ENCODE assay signal across 1 cellular context in genomic region chr14:24296341-24297157, GRCh38.
TF ChIP-seq lines count a peak whose summit lies in the region.

No MANE protein-coding gene starts in this region.

TF ChIP-seq in HepG2, 621 proteins besides CTCF, POLR2A, EP300 and RAD21 (continued from another document and continues in another):
- TF ChIP-seq, protein P1, sequence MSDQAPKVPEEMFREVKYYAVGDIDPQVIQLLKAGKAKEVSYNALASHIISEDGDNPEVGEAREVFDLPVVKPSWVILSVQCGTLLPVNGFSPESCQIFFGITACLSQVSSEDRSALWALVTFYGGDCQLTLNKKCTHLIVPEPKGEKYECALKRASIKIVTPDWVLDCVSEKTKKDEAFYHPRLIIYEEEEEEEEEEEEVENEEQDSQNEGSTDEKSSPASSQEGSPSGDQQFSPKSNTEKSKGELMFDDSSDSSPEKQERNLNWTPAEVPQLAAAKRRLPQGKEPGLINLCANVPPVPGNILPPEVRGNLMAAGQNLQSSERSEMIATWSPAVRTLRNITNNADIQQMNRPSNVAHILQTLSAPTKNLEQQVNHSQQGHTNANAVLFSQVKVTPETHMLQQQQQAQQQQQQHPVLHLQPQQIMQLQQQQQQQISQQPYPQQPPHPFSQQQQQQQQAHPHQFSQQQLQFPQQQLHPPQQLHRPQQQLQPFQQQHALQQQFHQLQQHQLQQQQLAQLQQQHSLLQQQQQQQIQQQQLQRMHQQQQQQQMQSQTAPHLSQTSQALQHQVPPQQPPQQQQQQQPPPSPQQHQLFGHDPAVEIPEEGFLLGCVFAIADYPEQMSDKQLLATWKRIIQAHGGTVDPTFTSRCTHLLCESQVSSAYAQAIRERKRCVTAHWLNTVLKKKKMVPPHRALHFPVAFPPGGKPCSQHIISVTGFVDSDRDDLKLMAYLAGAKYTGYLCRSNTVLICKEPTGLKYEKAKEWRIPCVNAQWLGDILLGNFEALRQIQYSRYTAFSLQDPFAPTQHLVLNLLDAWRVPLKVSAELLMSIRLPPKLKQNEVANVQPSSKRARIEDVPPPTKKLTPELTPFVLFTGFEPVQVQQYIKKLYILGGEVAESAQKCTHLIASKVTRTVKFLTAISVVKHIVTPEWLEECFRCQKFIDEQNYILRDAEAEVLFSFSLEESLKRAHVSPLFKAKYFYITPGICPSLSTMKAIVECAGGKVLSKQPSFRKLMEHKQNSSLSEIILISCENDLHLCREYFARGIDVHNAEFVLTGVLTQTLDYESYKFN (CRISPR knock-in tag; conservative IDR thresholded peaks at IDR 0.05): peak; percentile 21; the same call in 1 of the 2 replicates
- TF ChIP-seq U2AF1 (optimal IDR thresholded peaks at IDR 0.05; ENCODE audit: low read depth, low read length) (no peak), TRIM22 (IDR thresholded peaks at IDR 0.05) (no peak), ZNF850 (CRISPR knock-in tag; conservative IDR thresholded peaks at IDR 0.05) (no peak), MAF1 (CRISPR knock-in tag; IDR thresholded peaks at IDR 0.05; ENCODE audit: borderline replicate concordance) (no peak), ZNF251 (CRISPR knock-in tag; IDR thresholded peaks at IDR 0.05) (no peak), ADNP (CRISPR knock-in tag; IDR thresholded peaks at IDR 0.05) (no peak), KDM3A (CRISPR knock-in tag; IDR thresholded peaks at IDR 0.05; ENCODE audit: low read depth) (0 out of 2 replicates have a peak, but pooled peaks have one; percentile 49), KLF11 (CRISPR knock-in tag; IDR thresholded peaks at IDR 0.05) (no peak), ZNF883 (CRISPR knock-in tag; IDR thresholded peaks at IDR 0.05; ENCODE audit: not compliant biosample characterization) (peak; percentile 77), PHB2 (IDR thresholded peaks at IDR 0.05; ENCODE audit: partially characterized antibody) (no peak), BRCA1 (CRISPR knock-in tag; IDR thresholded peaks at IDR 0.05) (no peak), SRF (IDR thresholded peaks at IDR 0.05; ENCODE audit: low read depth, low read length) (no peak), SMARCC2 (IDR thresholded peaks at IDR 0.05) (no peak), TBP (CRISPR knock-in tag; IDR thresholded peaks at IDR 0.05) (no peak), ZNF260 (CRISPR knock-in tag; IDR thresholded peaks at IDR 0.05; ENCODE audit: borderline replicate concordance, low read depth) (no peak), NCOA5 (CRISPR knock-in tag; IDR thresholded peaks at IDR 0.05) (no peak), ZNF430 (CRISPR knock-in tag; IDR thresholded peaks at IDR 0.05) (no peak), NAIF1 (CRISPR knock-in tag; IDR thresholded peaks at IDR 0.05; ENCODE audit: borderline replicate concordance) (no peak), ZFP41 (CRISPR knock-in tag; IDR thresholded peaks at IDR 0.05; ENCODE audit: borderline replicate concordance) (no peak), NFYB (CRISPR knock-in tag; IDR thresholded peaks at IDR 0.05) (0 out of 2 replicates have a peak, but pooled peaks have one; percentile 21), ELF1 (CRISPR knock-in tag; IDR thresholded peaks at IDR 0.05) (0 out of 2 replicates have a peak, but pooled peaks have one; percentile 52), SP4 (CRISPR knock-in tag; IDR thresholded peaks at IDR 0.05) (peak; percentile 40; the same call in 1 of the 2 replicates), MATR3 (CRISPR knock-in tag; IDR thresholded peaks at IDR 0.05) (0 out of 2 replicates have a peak, but pooled peaks have one; percentile 83), E2F1 (CRISPR knock-in tag; IDR thresholded peaks at IDR 0.05) (no peak), ZBTB7B (CRISPR knock-in tag; IDR thresholded peaks at IDR 0.05) (no peak), ZNF33B (CRISPR knock-in tag; IDR thresholded peaks at IDR 0.05) (no peak), ZNF124 (CRISPR knock-in tag; IDR thresholded peaks at IDR 0.05) (peak; percentile 85), RXRB (CRISPR knock-in tag; IDR thresholded peaks at IDR 0.05; ENCODE audit: borderline replicate concordance) (peak; percentile 68; the same call in 1 of the 2 replicates), ZNF615 (CRISPR knock-in tag; IDR thresholded peaks at IDR 0.05; ENCODE audit: borderline replicate concordance) (no peak), MAX (IDR thresholded peaks at IDR 0.05) (no peak), E2F5 (CRISPR knock-in tag; conservative IDR thresholded peaks at IDR 0.05) (no peak), ZNF572 (CRISPR knock-in tag; IDR thresholded peaks at IDR 0.05) (peak; percentile 96; the same call in 1 of the 2 replicates), MBD4 (IDR thresholded peaks at IDR 0.05; ENCODE audit: borderline replicate concordance, low read length) (no peak), NFYC (CRISPR knock-in tag; IDR thresholded peaks at IDR 0.05) (peak; percentile 26; the same call in 1 of the 2 replicates), LCORL (IDR thresholded peaks at IDR 0.05) (no peak), LCORL (CRISPR knock-in tag; IDR thresholded peaks at IDR 0.05) (peak; percentile 49; the same call in 1 of the 2 replicates), XRCC5 (optimal IDR thresholded peaks at IDR 0.05; ENCODE audit: low read length) (peak; percentile 92), SMARCE1 (IDR thresholded peaks at IDR 0.05; ENCODE audit: borderline replicate concordance) (no peak), ZNF589 (CRISPR knock-in tag; conservative IDR thresholded peaks at IDR 0.05) (no peak), CCDC6 (CRISPR knock-in tag; IDR thresholded peaks at IDR 0.05) (no peak)
- TF ChIP-seq, protein P2, sequence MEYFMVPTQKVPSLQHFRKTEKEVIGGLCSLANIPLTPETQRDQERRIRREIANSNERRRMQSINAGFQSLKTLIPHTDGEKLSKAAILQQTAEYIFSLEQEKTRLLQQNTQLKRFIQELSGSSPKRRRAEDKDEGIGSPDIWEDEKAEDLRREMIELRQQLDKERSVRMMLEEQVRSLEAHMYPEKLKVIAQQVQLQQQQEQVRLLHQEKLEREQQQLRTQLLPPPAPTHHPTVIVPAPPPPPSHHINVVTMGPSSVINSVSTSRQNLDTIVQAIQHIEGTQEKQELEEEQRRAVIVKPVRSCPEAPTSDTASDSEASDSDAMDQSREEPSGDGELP (IDR thresholded peaks at IDR 0.05; ENCODE audit: borderline replicate concordance, low read depth): no peak
- TF ChIP-seq, protein P3, sequence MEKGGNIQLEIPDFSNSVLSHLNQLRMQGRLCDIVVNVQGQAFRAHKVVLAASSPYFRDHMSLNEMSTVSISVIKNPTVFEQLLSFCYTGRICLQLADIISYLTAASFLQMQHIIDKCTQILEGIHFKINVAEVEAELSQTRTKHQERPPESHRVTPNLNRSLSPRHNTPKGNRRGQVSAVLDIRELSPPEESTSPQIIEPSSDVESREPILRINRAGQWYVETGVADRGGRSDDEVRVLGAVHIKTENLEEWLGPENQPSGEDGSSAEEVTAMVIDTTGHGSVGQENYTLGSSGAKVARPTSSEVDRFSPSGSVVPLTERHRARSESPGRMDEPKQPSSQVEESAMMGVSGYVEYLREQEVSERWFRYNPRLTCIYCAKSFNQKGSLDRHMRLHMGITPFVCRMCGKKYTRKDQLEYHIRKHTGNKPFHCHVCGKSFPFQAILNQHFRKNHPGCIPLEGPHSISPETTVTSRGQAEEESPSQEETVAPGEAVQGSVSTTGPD (CRISPR knock-in tag; IDR thresholded peaks at IDR 0.05): no peak
- TF ChIP-seq, protein P4, sequence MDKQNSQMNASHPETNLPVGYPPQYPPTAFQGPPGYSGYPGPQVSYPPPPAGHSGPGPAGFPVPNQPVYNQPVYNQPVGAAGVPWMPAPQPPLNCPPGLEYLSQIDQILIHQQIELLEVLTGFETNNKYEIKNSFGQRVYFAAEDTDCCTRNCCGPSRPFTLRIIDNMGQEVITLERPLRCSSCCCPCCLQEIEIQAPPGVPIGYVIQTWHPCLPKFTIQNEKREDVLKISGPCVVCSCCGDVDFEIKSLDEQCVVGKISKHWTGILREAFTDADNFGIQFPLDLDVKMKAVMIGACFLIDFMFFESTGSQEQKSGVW (CRISPR knock-in tag; IDR thresholded peaks at IDR 0.05; ENCODE audit: borderline replicate concordance): no peak
- TF ChIP-seq, protein P5, sequence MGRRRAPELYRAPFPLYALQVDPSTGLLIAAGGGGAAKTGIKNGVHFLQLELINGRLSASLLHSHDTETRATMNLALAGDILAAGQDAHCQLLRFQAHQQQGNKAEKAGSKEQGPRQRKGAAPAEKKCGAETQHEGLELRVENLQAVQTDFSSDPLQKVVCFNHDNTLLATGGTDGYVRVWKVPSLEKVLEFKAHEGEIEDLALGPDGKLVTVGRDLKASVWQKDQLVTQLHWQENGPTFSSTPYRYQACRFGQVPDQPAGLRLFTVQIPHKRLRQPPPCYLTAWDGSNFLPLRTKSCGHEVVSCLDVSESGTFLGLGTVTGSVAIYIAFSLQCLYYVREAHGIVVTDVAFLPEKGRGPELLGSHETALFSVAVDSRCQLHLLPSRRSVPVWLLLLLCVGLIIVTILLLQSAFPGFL (CRISPR knock-in tag; IDR thresholded peaks at IDR 0.05): no peak
- TF ChIP-seq, protein P6, sequence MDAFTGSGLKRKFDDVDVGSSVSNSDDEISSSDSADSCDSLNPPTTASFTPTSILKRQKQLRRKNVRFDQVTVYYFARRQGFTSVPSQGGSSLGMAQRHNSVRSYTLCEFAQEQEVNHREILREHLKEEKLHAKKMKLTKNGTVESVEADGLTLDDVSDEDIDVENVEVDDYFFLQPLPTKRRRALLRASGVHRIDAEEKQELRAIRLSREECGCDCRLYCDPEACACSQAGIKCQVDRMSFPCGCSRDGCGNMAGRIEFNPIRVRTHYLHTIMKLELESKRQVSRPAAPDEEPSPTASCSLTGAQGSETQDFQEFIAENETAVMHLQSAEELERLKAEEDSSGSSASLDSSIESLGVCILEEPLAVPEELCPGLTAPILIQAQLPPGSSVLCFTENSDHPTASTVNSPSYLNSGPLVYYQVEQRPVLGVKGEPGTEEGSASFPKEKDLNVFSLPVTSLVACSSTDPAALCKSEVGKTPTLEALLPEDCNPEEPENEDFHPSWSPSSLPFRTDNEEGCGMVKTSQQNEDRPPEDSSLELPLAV (CRISPR knock-in tag; conservative IDR thresholded peaks at IDR 0.05; ENCODE audit: low read depth): no peak
- TF ChIP-seq, protein P7, sequence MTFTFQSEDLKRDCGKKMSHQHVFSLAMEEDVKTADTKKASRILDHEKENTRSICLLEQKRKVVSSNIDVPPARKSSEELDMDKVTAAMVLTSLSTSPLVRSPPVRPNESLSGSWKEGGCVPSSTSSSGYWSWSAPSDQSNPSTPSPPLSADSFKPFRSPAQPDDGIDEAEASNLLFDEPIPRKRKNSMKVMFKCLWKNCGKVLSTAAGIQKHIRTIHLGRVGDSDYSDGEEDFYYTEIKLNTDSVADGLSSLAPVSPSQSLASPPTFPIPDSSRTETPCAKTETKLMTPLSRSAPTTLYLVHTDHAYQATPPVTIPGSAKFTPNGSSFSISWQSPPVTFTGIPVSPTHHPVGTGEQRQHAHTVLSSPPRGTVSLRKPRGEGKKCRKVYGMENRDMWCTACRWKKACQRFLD (CRISPR knock-in tag; IDR thresholded peaks at IDR 0.05; ENCODE audit: borderline replicate concordance): no peak
- TF ChIP-seq, protein P8, sequence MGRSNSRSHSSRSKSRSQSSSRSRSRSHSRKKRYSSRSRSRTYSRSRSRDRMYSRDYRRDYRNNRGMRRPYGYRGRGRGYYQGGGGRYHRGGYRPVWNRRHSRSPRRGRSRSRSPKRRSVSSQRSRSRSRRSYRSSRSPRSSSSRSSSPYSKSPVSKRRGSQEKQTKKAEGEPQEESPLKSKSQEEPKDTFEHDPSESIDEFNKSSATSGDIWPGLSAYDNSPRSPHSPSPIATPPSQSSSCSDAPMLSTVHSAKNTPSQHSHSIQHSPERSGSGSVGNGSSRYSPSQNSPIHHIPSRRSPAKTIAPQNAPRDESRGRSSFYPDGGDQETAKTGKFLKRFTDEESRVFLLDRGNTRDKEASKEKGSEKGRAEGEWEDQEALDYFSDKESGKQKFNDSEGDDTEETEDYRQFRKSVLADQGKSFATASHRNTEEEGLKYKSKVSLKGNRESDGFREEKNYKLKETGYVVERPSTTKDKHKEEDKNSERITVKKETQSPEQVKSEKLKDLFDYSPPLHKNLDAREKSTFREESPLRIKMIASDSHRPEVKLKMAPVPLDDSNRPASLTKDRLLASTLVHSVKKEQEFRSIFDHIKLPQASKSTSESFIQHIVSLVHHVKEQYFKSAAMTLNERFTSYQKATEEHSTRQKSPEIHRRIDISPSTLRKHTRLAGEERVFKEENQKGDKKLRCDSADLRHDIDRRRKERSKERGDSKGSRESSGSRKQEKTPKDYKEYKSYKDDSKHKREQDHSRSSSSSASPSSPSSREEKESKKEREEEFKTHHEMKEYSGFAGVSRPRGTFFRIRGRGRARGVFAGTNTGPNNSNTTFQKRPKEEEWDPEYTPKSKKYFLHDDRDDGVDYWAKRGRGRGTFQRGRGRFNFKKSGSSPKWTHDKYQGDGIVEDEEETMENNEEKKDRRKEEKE (IDR thresholded peaks at IDR 0.05): no peak
